In genomic region chr4:109389367-109390118, GRCh38 we compare ENCODE assay signal across 9 cellular contexts. TPM values are rescaled to one million over a fixed set of nuclear protein-coding genes. Genes with fewer than 3 reads are reported as not detected.
DNase-seq lines count a peak whose midpoint lies in the region; ATAC-seq and TF ChIP-seq lines count a peak whose summit lies in the region.
"Had no signal": no experiment of that assay in that cellular context is flagged by ENCODE, and none has a peak within 500 bp of the region (broad histone marks: within the 10 kb centered on the region; RNA-seq: fewer than 3 reads in every experiment).

No MANE protein-coding gene starts in this region.

- H3K36me3 ChIP-seq in cardiac muscle cell, result no peaks in the 10 kb centered on the region

- TF ChIP-seq CTCF in GM12864 (IDR thresholded peaks at IDR 0.05; ENCODE audit: low read depth, low read length, missing control alignments) (no peak), cardiac muscle cell (IDR thresholded peaks at IDR 0.05; ENCODE audit: low read depth, low read length) (no peak)

- H3K27ac ChIP-seq in cardiac muscle cell, result peak overlapping the region; percentile 68

- H3K4me3 ChIP-seq in GM12864 (ENCODE audit: low read depth, low read length) (no peak overlapping the region), cardiac muscle cell (no peak overlapping the region)

- ATAC-seq in GM21390 (IDR thresholded peaks at IDR 0.05; ENCODE audit: unreplicated experiment) (peak; percentile 76), HG03354 (IDR thresholded peaks at IDR 0.05; ENCODE audit: poor library complexity, severe bottlenecking, unreplicated experiment) (peak; percentile 76)

- H3K9me3 ChIP-seq in cardiac muscle cell (ENCODE audit: low read depth), result no peaks in the 10 kb centered on the region

- no peaks in the 10 kb centered on the region for H3K27me3 ChIP-seq in cardiac muscle cell

- peaks cover 7% of the 10 kb centered on the region for H3K4me1 ChIP-seq in cardiac muscle cell (ENCODE audit: low read depth)

- DNase-seq in GM12864 (ENCODE audit: low read depth) (peak; percentile 22), cardiac muscle cell (ENCODE audit: low read depth in 1 of 2, low spot score in 1 of 2) (peak; percentile 8 to 47), NCI-H2029 treated with DMSO at 0.1 percent for 48 hours (lab: John Stamatoyannopoulos, UW) (no peak), DMS114 treated with DMSO at 0.1 percent for 48 hours (lab: John Stamatoyannopoulos, UW; ENCODE audit: unreplicated experiment) (no peak), T-helper 1 cell (no peak)
- no peak for DNase-seq in activated naive CD4-positive, alpha-beta T cell treated with anti-CD3 and anti-CD28 coated beads, Interleukin-2, amount 50 U/mL, for 16 hours
- DNase-seq: CD4-positive, alpha-beta T cell had no signal

RNA-seq across cellular contexts. Expression of gene SEC24B, which starts 44.1 kb away (rescaled TPM):
- total RNA-seq in cardiac muscle cell, result 26.0 and 31.4 TPM in 2 replicates
- polyA plus RNA-seq in cardiac muscle cell, result 25.4 and 32.7 TPM in 2 replicates

Comparison
In these comparisons a context has a peak if more than half of its experiments do, and no peak if none do; other contexts are left out.
1. DNase-seq: peak in GM12864 (single experiment) and cardiac muscle cell (2 of 2); none in activated naive CD4-positive, alpha-beta T cell treated with anti-CD3 and anti-CD28 coated beads, Interleukin-2, amount 50 U/mL, for 16 hours (single experiment), NCI-H2029 treated with DMSO at 0.1 percent for 48 hours (single experiment), DMS114 treated with DMSO at 0.1 percent for 48 hours (single experiment) and T-helper 1 cell (0 of 5).